In the genomic region with DNA sequence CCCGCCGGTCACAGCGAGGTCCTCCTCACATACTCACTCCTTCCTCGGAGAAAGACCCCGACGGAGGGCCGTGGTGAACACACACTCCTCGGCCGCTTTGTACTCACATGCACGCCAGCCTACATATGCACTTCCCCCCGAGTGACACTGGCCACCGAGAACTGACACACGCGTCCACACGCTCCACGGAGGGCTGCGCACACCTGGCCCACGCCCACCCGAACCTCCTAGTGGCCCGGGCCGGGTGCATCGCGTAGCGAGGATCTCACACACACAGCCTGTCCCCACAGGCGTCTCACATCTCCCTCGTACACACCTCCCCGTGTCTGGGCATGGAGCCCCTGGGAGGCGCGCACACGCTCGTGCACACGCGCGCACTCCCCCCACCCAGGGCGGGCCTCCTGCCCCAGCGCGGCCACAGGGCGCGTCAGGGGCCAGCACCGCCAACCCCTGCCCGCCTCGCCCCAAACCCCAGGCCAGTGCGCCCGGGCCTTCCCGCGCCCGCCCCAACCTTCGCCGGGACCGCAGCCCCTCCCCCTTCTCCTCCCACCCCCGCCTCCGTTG, we compare ENCODE assay signal across 8 cellular contexts. TPM values are rescaled to one million over a fixed set of nuclear protein-coding genes. Genes with fewer than 3 reads are reported as not detected.
DNase-seq lines count a peak whose midpoint lies in the region; ATAC-seq, FAIRE-seq and TF ChIP-seq lines count a peak whose summit lies in the region.

No MANE protein-coding gene starts in this region.

- intact Hi-C loops in sciatic nerve (cut with DNase I), result no loop called here

- peak; percentile 58 for ATAC-seq in sciatic nerve
- ATAC-seq in HG02678 (IDR thresholded peaks at IDR 0.05; ENCODE audit: unreplicated experiment), result no peak

- H3K36me3 ChIP-seq in right atrium auricular region, result no peaks in the 10 kb centered on the region

- FAIRE-seq in RCC 7860 (lab: Jason Lieb, UNC), result no peak

- H3K27me3 ChIP-seq in right atrium auricular region, result no peaks in the 10 kb centered on the region

- H3K27ac ChIP-seq in right atrium auricular region, result peak overlapping the region; percentile 18 to 37

- no peaks in the 10 kb centered on the region for H3K9me3 ChIP-seq in right atrium auricular region

- peaks cover 0 to 12% of the 10 kb centered on the region in 2 donors for H3K4me1 ChIP-seq in right atrium auricular region

- peak overlapping the region; percentile 50 to 67 for H3K4me3 ChIP-seq in right atrium auricular region

- no peak for TF ChIP-seq CTCF in right atrium auricular region (IDR thresholded peaks at IDR 0.05)

- peak; percentile 28 for DNase-seq in stimulated activated CD4-positive, alpha-beta T cell treated with anti-CD3 and anti-CD28 coated beads, Interleukin-15, amount 100 ng/mL, for 24 hours
- DNase-seq in stimulated activated CD4-positive, alpha-beta T cell treated with anti-CD3 and anti-CD28 coated beads, Interleukin-1b, Interleukin-23, amount 100 ng/mL, for 48 hours, result no peak
- DNase-seq in activated T-cell treated with anti-CD3 and anti-CD28 coated beads, Interleukin-2, amount 50 U/mL, for 48 hours, result peak; percentile 23 to 29
- DNase-seq in right atrium auricular region (ENCODE audit: low spot score) (no peak), sciatic nerve (ENCODE audit: low spot score) (peak; percentile 63), RCC 7860 (ENCODE audit: low spot score) (no peak), COR-L47 (lab: John Stamatoyannopoulos, UW) (no peak)

RNA-seq across cellular contexts. Expression of a gene that starts 0.4 kb away (rescaled TPM):
- 1 to 10 TPM; 2.6 to 3.4 TPM for total RNA-seq in right atrium auricular region
- total RNA-seq in sciatic nerve, result 12.9 TPM

Comparison
In these comparisons a context has a peak if more than half of its experiments do, and no peak if none do; other contexts are left out.
1. DNase-seq: peak in stimulated activated CD4-positive, alpha-beta T cell treated with anti-CD3 and anti-CD28 coated beads, Interleukin-15, amount 100 ng/mL, for 24 hours (single experiment), activated T-cell treated with anti-CD3 and anti-CD28 coated beads, Interleukin-2, amount 50 U/mL, for 48 hours (2 of 2) and sciatic nerve (single experiment); none in stimulated activated CD4-positive, alpha-beta T cell treated with anti-CD3 and anti-CD28 coated beads, Interleukin-1b, Interleukin-23, amount 100 ng/mL, for 48 hours (single experiment), right atrium auricular region (single experiment), RCC 7860 (single experiment) and COR-L47 (single experiment).